18 cellular contexts compared by ENCODE assay signal in genomic region chr20:58722379-58722778, GRCh38. TPM values are rescaled to one million over a fixed set of nuclear protein-coding genes. Genes with fewer than 3 reads are reported as not detected.
A peak's percentile ranks its signal among the peaks of the same experiment; 100 is the strongest.
DNase-seq lines count a peak whose midpoint lies in the region; ATAC-seq and TF ChIP-seq lines count a peak whose summit lies in the region.
"Had no signal": no experiment of that assay in that cellular context is flagged by ENCODE, and none has a peak within 500 bp of the region (broad histone marks: within the 10 kb centered on the region; RNA-seq: fewer than 3 reads in every experiment).

No MANE protein-coding gene starts in this region.

- intact Hi-C loops in spleen (cut with DNase I; ENCODE audit: low total_unique reads) (no loop called here), lower lobe of right lung (cut with DNase I) (no loop called here)
- intact Hi-C loops in activated CD4-positive, alpha-beta T cell treated with anti-CD3 and anti-CD28 coated beads, Interleukin-2, amount 10 ng/mL, durations not matched to agents 24 days and 14 days (cut with micrococcal nuclease), result no loop called here

- H3K4me1 ChIP-seq in RWPE2 (ENCODE audit: insufficient read depth, poor library complexity, severe bottlenecking) (no peaks in the 10 kb centered on the region), spleen (no peaks in the 10 kb centered on the region), lower lobe of right lung (no peaks in the 10 kb centered on the region)
- H3K4me1 ChIP-seq: BE2C had no signal

- TF ChIP-seq CTCF in RWPE2 (IDR thresholded peaks at IDR 0.05; ENCODE audit: poor library complexity, severe bottlenecking) (no peak), spleen (IDR thresholded peaks at IDR 0.05 in 8 of 11, conservative IDR thresholded peaks at IDR 0.05 in 3 of 11) (no peak), lower lobe of right lung (IDR thresholded peaks at IDR 0.05) (no peak)

- H3K4me3 Mint-ChIP-seq in activated CD4-positive, alpha-beta T cell treated with anti-CD3 and anti-CD28 coated beads, Interleukin-2, amount 10 ng/mL, durations not matched to agents 24 days and 14 days, result no peak overlapping the region
- H3K4me3 Mint-ChIP-seq: CD4-positive, alpha-beta memory T cell had no signal

- no peak overlapping the region for H3K27ac Mint-ChIP-seq in activated CD4-positive, alpha-beta T cell treated with anti-CD3 and anti-CD28 coated beads, Interleukin-2, amount 10 ng/mL, durations not matched to agents 24 days and 14 days
- H3K27ac Mint-ChIP-seq: CD4-positive, alpha-beta memory T cell had no signal

- H3K36me3 ChIP-seq in RWPE2 (ENCODE audit: low read depth) (no peaks in the 10 kb centered on the region), spleen (no peaks in the 10 kb centered on the region), lower lobe of right lung (no peaks in the 10 kb centered on the region)
- H3K36me3 ChIP-seq: BE2C had no signal

- H3K27me3 ChIP-seq in RWPE2 (ENCODE audit: insufficient read depth, poor library complexity, severe bottlenecking) (peaks cover 70% of the 10 kb centered on the region), spleen (replicated peaks in 1 of 7) (peaks cover 0 to 44% (median 8%) of the 10 kb centered on the region in 7 donors), lower lobe of right lung (ENCODE audit: low read depth) (peaks cover 10% of the 10 kb centered on the region)
- H3K27me3 ChIP-seq: BE2C had no signal

- no peak for TF ChIP-seq POLR2A in spleen (IDR thresholded peaks at IDR 0.05)

- H3K27me3 Mint-ChIP-seq in activated CD4-positive, alpha-beta T cell treated with anti-CD3 and anti-CD28 coated beads, Interleukin-2, amount 10 ng/mL, durations not matched to agents 24 days and 14 days, result peaks cover 43% of the 10 kb centered on the region

- H3K27ac ChIP-seq in RWPE2 (ENCODE audit: poor library complexity, severe bottlenecking) (no peak overlapping the region), spleen (no peak overlapping the region), lower lobe of right lung (no peak overlapping the region)
- H3K27ac ChIP-seq: GM23248 had no signal

- no peaks in the 10 kb centered on the region for H3K36me3 Mint-ChIP-seq in activated CD4-positive, alpha-beta T cell treated with anti-CD3 and anti-CD28 coated beads, Interleukin-2, amount 10 ng/mL, durations not matched to agents 24 days and 14 days (ENCODE audit: low read depth)
- H3K36me3 Mint-ChIP-seq: CD4-positive, alpha-beta memory T cell had no signal

- H3K9me3 Mint-ChIP-seq in activated CD4-positive, alpha-beta T cell treated with anti-CD3 and anti-CD28 coated beads, Interleukin-2, amount 10 ng/mL, durations not matched to agents 24 days and 14 days, result peaks cover 8% of the 10 kb centered on the region

- 57 to 62% (median 61%) methylated on average over 7 of the region's 7 CpGs for WGBS in spleen, 5 donors

- no peak overlapping the region for H3K4me3 ChIP-seq in RWPE2 (ENCODE audit: severe bottlenecking)
- no peak overlapping the region for H3K4me3 ChIP-seq in spleen
- no peak overlapping the region for H3K4me3 ChIP-seq in lower lobe of right lung
- H3K4me3 ChIP-seq: GM23248 had no signal

- ATAC-seq in RWPE2 (ENCODE audit: low read depth) (no peak), lower lobe of right lung (no peak)
- ATAC-seq: Panc1 had no signal

- H3K4me1 Mint-ChIP-seq in activated CD4-positive, alpha-beta T cell treated with anti-CD3 and anti-CD28 coated beads, Interleukin-2, amount 10 ng/mL, durations not matched to agents 24 days and 14 days, result no peaks in the 10 kb centered on the region
- H3K4me1 Mint-ChIP-seq: CD4-positive, alpha-beta memory T cell had no signal

- H3K9me3 ChIP-seq in RWPE2 (ENCODE audit: severe bottlenecking), result no peaks in the 10 kb centered on the region
- peaks cover 0 to 19% (median 2%) of the 10 kb centered on the region in 8 donors for H3K9me3 ChIP-seq in spleen
- H3K9me3 ChIP-seq in lower lobe of right lung, result no peaks in the 10 kb centered on the region
- H3K9me3 ChIP-seq: BE2C had no signal

- peak; percentile 22 for DNase-seq in activated effector memory CD4-positive, alpha-beta T cell treated with anti-CD3 and anti-CD28 coated beads, Interleukin-2, amount 50 U/mL, for 16 hours
- no peak for DNase-seq in activated effector memory CD4-positive, alpha-beta T cell treated with Interleukin-2 at 50 U/mL for 16 hours
- DNase-seq in RWPE2 (ENCODE audit: low spot score) (peak; percentile 54), iPS-NIHi7 (ENCODE audit: extremely low spot score) (peak; percentile 9), spleen (peak; percentile 16), lower lobe of right lung (no peak), T-helper 9 cell (no peak)
- DNase-seq in activated CD4-positive, alpha-beta T cell treated with anti-CD3 and anti-CD28 coated beads, Interleukin-2, amount 10 ng/mL, durations not matched to agents 24 days and 14 days, result no peak
- DNase-seq: BE2C; CD4-positive, alpha-beta memory T cell; DMS79 treated with DMSO at 0.1 percent for 48 hours; GM23248; KG1; NCI-H1092; NCI-H2107; NCI-H82; SHP77 treated with DMSO at 0.1 percent for 48 hours had no signal

RNA-seq across cellular contexts. Expression of gene NPEPL1, which starts 29.8 kb away (rescaled TPM):
- total RNA-seq in spleen (10 to 100 TPM; 31.7 to 61.7 (median 56.4) TPM), lower lobe of right lung (40.6 TPM)
- 10 to 100 TPM; 19.3 to 56.7 (median 50.6) TPM for polyA plus RNA-seq in spleen
- total RNA-seq in activated CD4-positive, alpha-beta T cell treated with anti-CD3 and anti-CD28 coated beads, Interleukin-2, amount 10 ng/mL, durations not matched to agents 24 days and 14 days, result 22.3 and 23.1 TPM in 2 replicates

Comparison
In these comparisons a context has a peak if more than half of its experiments do, and no peak if none do; other contexts are left out.
1. DNase-seq: peak in activated effector memory CD4-positive, alpha-beta T cell treated with anti-CD3 and anti-CD28 coated beads, Interleukin-2, amount 50 U/mL, for 16 hours (single experiment), RWPE2 (single experiment), iPS-NIHi7 (single experiment) and spleen (single experiment); none in activated effector memory CD4-positive, alpha-beta T cell treated with Interleukin-2 at 50 U/mL for 16 hours (single experiment), lower lobe of right lung (single experiment), T-helper 9 cell (single experiment) and activated CD4-positive, alpha-beta T cell treated with anti-CD3 and anti-CD28 coated beads, Interleukin-2, amount 10 ng/mL, durations not matched to agents 24 days and 14 days (single experiment).